In the genomic region with DNA sequence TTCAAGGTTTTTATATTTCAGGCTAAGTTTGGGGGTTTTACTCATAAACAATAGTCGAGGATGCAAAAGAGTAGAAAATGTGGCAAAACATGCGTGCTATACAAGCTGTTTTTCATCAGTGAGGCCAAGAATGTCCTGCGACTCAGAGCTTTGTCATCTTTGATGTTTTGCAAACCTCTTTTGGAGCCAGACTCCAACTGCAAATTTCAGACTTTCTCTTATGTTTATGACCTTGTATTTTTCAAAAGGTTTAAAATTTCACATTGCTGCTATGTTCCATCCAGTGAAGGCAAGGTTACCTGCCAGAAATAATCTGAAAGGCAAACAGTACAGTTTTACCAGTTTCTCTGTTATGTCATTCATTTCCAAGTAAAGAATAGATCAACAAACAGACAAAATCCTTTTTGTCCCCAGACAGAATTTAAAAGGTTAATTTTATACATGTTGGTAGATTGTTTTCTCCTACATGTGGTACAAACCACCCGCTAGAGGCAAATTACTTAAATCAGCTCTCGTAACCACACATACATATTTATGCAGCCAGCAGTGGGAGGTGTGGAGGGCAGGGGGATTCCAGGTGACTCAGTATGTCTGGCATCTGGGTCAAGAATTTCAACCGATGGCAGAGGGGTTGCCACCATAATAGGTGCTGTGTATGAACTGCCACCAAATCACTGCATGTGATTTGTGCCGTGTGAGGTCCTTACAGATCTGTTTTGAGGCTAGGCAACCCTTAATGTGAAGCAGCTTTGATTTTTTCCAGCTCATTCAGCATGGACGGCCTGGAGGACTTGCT, we compare ENCODE assay signal across 8 cellular contexts.
DNase-seq lines count a peak whose midpoint lies in the region; ATAC-seq, FAIRE-seq and TF ChIP-seq lines count a peak whose summit lies in the region.

No MANE protein-coding gene starts in this region.

- H3K4me3 Mint-ChIP-seq in activated T-helper 17 cell treated with anti-CD3 and anti-CD28 coated beads, Interleukin-2, amount 50 U/mL, for 72 hours = peak overlapping the region; percentile 38
- no peak overlapping the region for H3K4me3 Mint-ChIP-seq in CD14-positive monocyte

- peaks cover 9% of the 10 kb centered on the region for H3K27me3 Mint-ChIP-seq in activated T-helper 17 cell treated with anti-CD3 and anti-CD28 coated beads, Interleukin-2, amount 50 U/mL, for 72 hours
- peaks cover 0 to 3% (median 3%) of the 10 kb centered on the region in 3 donors for H3K27me3 Mint-ChIP-seq in CD14-positive monocyte (ENCODE audit: low read depth in 3 of 3)

- DNase-seq in AG04450 (ENCODE audit: low read depth, low spot score) (peak; percentile 44), HepG2 (ENCODE audit: low spot score) (peak; percentile 91), CD14-positive monocyte (ENCODE audit: low spot score) (no peak), hypothalamus (lab: John Stamatoyannopoulos, UW) (no peak), COLO668 (lab: John Stamatoyannopoulos, UW; ENCODE audit: unreplicated experiment) (no peak)

- H3K36me3 ChIP-seq in HepG2 (replicated peaks in 1 of 2; ENCODE audit: control insufficient read depth in 1 of 2, insufficient read depth in 2 of 2, low read length in 2 of 2) = no peaks in the 10 kb centered on the region

- 0 out of 2 replicates have a peak, but pooled peaks have one; percentile 14 for TF ChIP-seq CTCF in AG04450 (IDR thresholded peaks at IDR 0.05; ENCODE audit: low read depth, low read length)
- TF ChIP-seq CTCF in HepG2 (CRISPR knock-in tag; IDR thresholded peaks at IDR 0.05) = no peak
- no peak for TF ChIP-seq CTCF in CD14-positive monocyte (IDR thresholded peaks at IDR 0.05)

- no peaks in the 10 kb centered on the region for H4K20me1 ChIP-seq in HepG2 (ENCODE audit: insufficient read depth, low read length)

- BruUV-seq in HepG2 (replicated peaks; lab: Mats Ljungman, UMichigan) = no TSS peak

- peaks cover 66% of the 10 kb centered on the region for H3K4me1 ChIP-seq in HepG2 (ENCODE audit: insufficient read depth, low read length)

- peak in 1 of 2 experiments; percentile 80; a peak in 2 of 4 replicates for TF ChIP-seq EP300 in HepG2 (IDR thresholded peaks at IDR 0.05; ENCODE audit: low read depth in 2 of 2, low read length in 2 of 2)
- TF ChIP-seq EP300 in HepG2 (CRISPR knock-in tag; IDR thresholded peaks at IDR 0.05; ENCODE audit: borderline replicate concordance) = no peak

- in situ Hi-C loops in HepG2 (cut with HindIII; ENCODE audit: extremely low pct_ligation_motif_present, low pct_unique_long_range_greater_than_20kb) = no loop called here

- CTCF ChIA-PET in AG04450 (lab: Charles Lee) = interaction anchor here (0.5 to 1.5 kb wide), 2 partner anchors 17 to 245 kb away, joined by 4 to 5 read pairs; partner anchors contain the start of gene MDM2
- CTCF ChIA-PET in HepG2 (lab: Yijun Ruan, JAX; ENCODE audit: low intra/inter-chr PET ratio, low total read pairs) = no interaction called here

- no peak for TF ChIP-seq RAD21 in HepG2 (CRISPR knock-in tag; IDR thresholded peaks at IDR 0.05)

- no peaks in the 10 kb centered on the region for H3K79me2 ChIP-seq in HepG2 (ENCODE audit: insufficient read depth, low read length)

- H3K9me3 ChIP-seq in AG04450 (ENCODE audit: control insufficient read depth, insufficient read depth, low read length) = no peaks in the 10 kb centered on the region
- no peaks in the 10 kb centered on the region for H3K9me3 ChIP-seq in HepG2 (ENCODE audit: low read length)

- peak overlapping the region; percentile 87 for H3K27ac ChIP-seq in AG04450 (ENCODE audit: low read depth, low read length)
- H3K27ac ChIP-seq in HepG2 (ENCODE audit: extremely low read length, insufficient read depth, low read length) = peak overlapping the region; percentile 75

- no peaks in the 10 kb centered on the region for H3K27me3 ChIP-seq in AG04450 (ENCODE audit: control insufficient read depth, insufficient read depth, low read length)
- H3K27me3 ChIP-seq in HepG2 (ENCODE audit: control insufficient read depth in 1 of 2, insufficient read depth in 2 of 2, low read length in 2 of 2) = no peaks in the 10 kb centered on the region

- H3K9ac ChIP-seq in HepG2 (ENCODE audit: insufficient read depth, low read depth, low read length) = peak overlapping the region; percentile 18; the same call in 1 of the 2 replicates

- peaks cover 4% of the 10 kb centered on the region for H3K4me1 Mint-ChIP-seq in activated T-helper 17 cell treated with anti-CD3 and anti-CD28 coated beads, Interleukin-2, amount 50 U/mL, for 72 hours
- peaks cover 26% of the 10 kb centered on the region for H3K4me1 Mint-ChIP-seq in CD14-positive monocyte

- H3K4me2 ChIP-seq in HepG2 (ENCODE audit: low read depth, low read length) = peak overlapping the region; percentile 69

- no peak overlapping the region for H3K4me3 ChIP-seq in AG04450 (ENCODE audit: low read depth, low read length)
- H3K4me3 ChIP-seq in HepG2 (replicated peaks in 1 of 3; ENCODE audit: insufficient read depth in 1 of 3, low read depth in 2 of 3, low read length in 3 of 3) = no peak overlapping the region

- H3K36me3 Mint-ChIP-seq in activated T-helper 17 cell treated with anti-CD3 and anti-CD28 coated beads, Interleukin-2, amount 50 U/mL, for 72 hours (ENCODE audit: low read depth) = no peaks in the 10 kb centered on the region
- H3K36me3 Mint-ChIP-seq in CD14-positive monocyte = no peaks in the 10 kb centered on the region

- H3K9me3 Mint-ChIP-seq in activated T-helper 17 cell treated with anti-CD3 and anti-CD28 coated beads, Interleukin-2, amount 50 U/mL, for 72 hours = no peaks in the 10 kb centered on the region
- H3K9me3 Mint-ChIP-seq in CD14-positive monocyte = peaks cover 2 to 9% (median 5%) of the 10 kb centered on the region in 7 donors

- POLR2A ChIA-PET in AG04450 (lab: Yijun Ruan, JAX) = interaction anchor here (0.8 kb wide), 1 partner anchor 46 kb away, joined by 5 read pairs; no protein-coding TSS in a partner anchor
- POLR2A ChIA-PET in HepG2 (lab: Yijun Ruan, JAX) = no interaction called here

- H2AFZ ChIP-seq in HepG2 (ENCODE audit: low read length) = no peak overlapping the region

- ATAC-seq in HG02798 (IDR thresholded peaks at IDR 0.05; ENCODE audit: poor library complexity, unreplicated experiment) (peak; percentile 64), HepG2 (peak; percentile 91), GM21619 (IDR thresholded peaks at IDR 0.05; ENCODE audit: unreplicated experiment) (no peak)
- peak; percentile 97 for ATAC-seq in activated T-helper 17 cell treated with anti-CD3 and anti-CD28 coated beads, Interleukin-2, amount 50 U/mL, for 72 hours (replicated peaks)

- intact Hi-C loops in HepG2 (cut with micrococcal nuclease; ENCODE audit: unreplicated experiment) = no loop called here
- intact Hi-C loops in CD14-positive monocyte (cut with micrococcal nuclease) = no loop called here

- peak overlapping the region; percentile 49 for H3K27ac Mint-ChIP-seq in activated T-helper 17 cell treated with anti-CD3 and anti-CD28 coated beads, Interleukin-2, amount 50 U/mL, for 72 hours
- peak overlapping the region in 1 of 7 donors; percentile 57 for H3K27ac Mint-ChIP-seq in CD14-positive monocyte

- TF ChIP-seq POLR2A in HepG2 (IDR thresholded peaks at IDR 0.05; ENCODE audit: insufficient read depth in 1 of 2, low read depth in 2 of 2, low read length in 2 of 2) = no peak

- peak; percentile 73 for FAIRE-seq in HepG2 (lab: Jason Lieb, UNC)

- 15% methylated on average over 8 of the region's 8 CpGs for WGBS in HepG2 (ENCODE audit: low lambda C conversion rate)

TF ChIP-seq in HepG2, 621 proteins besides CTCF, POLR2A, EP300 and RAD21 (continues in another document):
- no peak for TF ChIP-seq RARG (CRISPR knock-in tag; IDR thresholded peaks at IDR 0.05; ENCODE audit: low read depth)
- peak; percentile 38 for TF ChIP-seq HNF4A (CRISPR knock-in tag; IDR thresholded peaks at IDR 0.05)
- no peak; the same call in 1 of the 2 replicates for TF ChIP-seq MIER2 (CRISPR knock-in tag; IDR thresholded peaks at IDR 0.05)
- TF ChIP-seq ZNF225 (CRISPR knock-in tag; IDR thresholded peaks at IDR 0.05) = no peak
- TF ChIP-seq FOXP4 (CRISPR knock-in tag; IDR thresholded peaks at IDR 0.05) = peak; percentile 43; the same call in 1 of the 2 replicates
- peak; percentile 70 for TF ChIP-seq BCL6 (CRISPR knock-in tag; IDR thresholded peaks at IDR 0.05)
- TF ChIP-seq TFE3 (CRISPR knock-in tag; IDR thresholded peaks at IDR 0.05) = 0 out of 2 replicates have a peak, but pooled peaks have one; percentile 18
- TF ChIP-seq CBX5 (CRISPR knock-in tag; IDR thresholded peaks at IDR 0.05; ENCODE audit: borderline replicate concordance) = no peak
- TF ChIP-seq HMG20B (CRISPR knock-in tag; conservative IDR thresholded peaks at IDR 0.05) = peak; percentile 95
- peak; percentile 78 for TF ChIP-seq ISL2 (CRISPR knock-in tag; IDR thresholded peaks at IDR 0.05)
- TF ChIP-seq HMG20A (CRISPR knock-in tag; IDR thresholded peaks at IDR 0.05; ENCODE audit: borderline replicate concordance) = peak; percentile 30; the same call in 1 of the 2 replicates
- TF ChIP-seq REL (CRISPR knock-in tag; conservative IDR thresholded peaks at IDR 0.05) = 0 out of 2 replicates have a peak, but pooled peaks have one; percentile 29

Comparison
In these comparisons a context has a peak if more than half of its experiments do, and no peak if none do; other contexts are left out.
1. DNase-seq: peak in AG04450 (single experiment) and HepG2 (single experiment); none in CD14-positive monocyte (single experiment), hypothalamus (0 of 51) and COLO668 (single experiment).